ENCODE assay signal across 14 cellular contexts in the genomic region with DNA sequence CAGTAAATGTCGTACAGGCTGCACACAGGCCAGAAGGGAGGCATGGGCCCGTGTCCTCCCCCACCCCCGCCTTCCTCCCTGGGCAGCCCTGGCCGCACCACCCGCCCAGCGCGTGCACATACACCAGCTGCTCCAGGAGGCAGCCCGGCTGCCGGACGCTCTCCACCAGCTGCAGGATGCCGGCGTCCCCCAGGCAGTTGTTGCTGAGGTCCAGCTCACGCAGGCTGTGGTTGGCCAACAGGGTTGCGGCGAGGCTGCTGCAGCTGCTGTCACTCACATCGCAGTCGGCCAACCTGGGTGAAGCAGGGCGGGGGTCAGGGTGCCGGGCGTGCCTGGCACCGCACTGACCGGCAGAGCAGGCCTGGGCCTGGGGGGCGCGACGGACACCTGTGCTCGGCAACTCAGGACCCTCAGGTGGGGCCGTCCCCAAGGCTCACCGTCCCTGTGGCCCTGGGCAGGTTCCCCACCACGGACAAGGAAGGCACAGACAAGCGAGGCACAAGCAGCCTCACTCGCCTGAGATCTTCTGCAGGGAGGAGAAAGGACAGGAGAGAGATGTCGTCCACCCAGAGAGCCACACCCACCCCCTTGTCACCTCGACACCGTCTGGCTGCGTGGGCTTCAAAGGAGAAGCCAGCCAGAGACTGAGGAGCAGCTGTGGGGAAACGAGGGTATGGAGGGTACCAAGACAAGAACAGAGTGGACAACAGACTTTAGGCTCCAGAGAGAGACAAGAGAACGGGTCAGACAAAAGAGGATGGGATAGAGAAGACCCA. TPM values are rescaled to one million over a fixed set of nuclear protein-coding genes. Genes with fewer than 3 reads are reported as not detected.
DNase-seq lines count a peak whose midpoint lies in the region; ATAC-seq, FAIRE-seq and TF ChIP-seq lines count a peak whose summit lies in the region.
"Had no signal": no experiment of that assay in that cellular context is flagged by ENCODE, and none has a peak within 500 bp of the region (broad histone marks: within the 10 kb centered on the region; RNA-seq: fewer than 3 reads in every experiment).

No MANE protein-coding gene starts in this region.

- intact Hi-C loops in head of caudate nucleus (cut with DNase I): no loop called here

- H3K9me3 Mint-ChIP-seq in chondrocyte (ENCODE audit: low read depth): no peaks in the 10 kb centered on the region
- H3K9me3 Mint-ChIP-seq: activated CD4-positive, alpha-beta memory T cell treated with anti-CD3 and anti-CD28 coated beads for 36 hours; CD8-positive, alpha-beta T cell had no signal

- H3K4me3 Mint-ChIP-seq in chondrocyte (ENCODE audit: unreplicated experiment): no peak overlapping the region
- H3K4me3 Mint-ChIP-seq: activated CD4-positive, alpha-beta memory T cell treated with anti-CD3 and anti-CD28 coated beads for 36 hours; CD8-positive, alpha-beta T cell had no signal

- H3K27me3 Mint-ChIP-seq in chondrocyte (ENCODE audit: low read depth): no peaks in the 10 kb centered on the region
- H3K27me3 Mint-ChIP-seq: activated CD4-positive, alpha-beta memory T cell treated with anti-CD3 and anti-CD28 coated beads for 36 hours had no signal

- no peak overlapping the region for H3K27ac Mint-ChIP-seq in chondrocyte (ENCODE audit: unreplicated experiment)

- DNase-seq in GM12891 (ENCODE audit: insufficient read length, low spot score) (peak; percentile 12), SHP77 (lab: John Stamatoyannopoulos, UW) (peak; percentile 53 to 82), head of caudate nucleus (peak; percentile 36 to 96 (median 86)), putamen (ENCODE audit: low spot score) (peak; percentile 88), chondrocyte (ENCODE audit: low spot score) (no peak)
- DNase-seq: activated CD4-positive, alpha-beta memory T cell treated with anti-CD3 and anti-CD28 coated beads for 36 hours; activated gamma-delta T cell; CD8-positive, alpha-beta T cell; central memory CD4-positive, alpha-beta T cell; NCI-H345; OCI-M1; T-helper 2 cell had no signal

- ATAC-seq in GM21390 (IDR thresholded peaks at IDR 0.05; ENCODE audit: unreplicated experiment): no peak
- no peak for ATAC-seq in HG03571 (IDR thresholded peaks at IDR 0.05; ENCODE audit: unreplicated experiment)
- ATAC-seq: CD8-positive, alpha-beta T cell had no signal

- H3K4me1 Mint-ChIP-seq in chondrocyte (ENCODE audit: low read depth): peaks cover 3% of the 10 kb centered on the region

- TF ChIP-seq CTCF in chondrocyte (IDR thresholded peaks at IDR 0.05): no peak

- H3K36me3 Mint-ChIP-seq in chondrocyte (ENCODE audit: low read depth): peaks cover 30% of the 10 kb centered on the region

- FAIRE-seq in GM12891 (lab: Jason Lieb, UNC): no peak

- no peak for TF ChIP-seq POLR2A in GM12891 (IDR thresholded peaks at IDR 0.05; ENCODE audit: low read depth, low read length)

TF ChIP-seq in GM12891, 5 proteins besides CTCF, POLR2A, EP300 and RAD21:
- TF ChIP-seq PAX5 (IDR thresholded peaks at IDR 0.05; ENCODE audit: insufficient read depth, low read length, severe bottlenecking) (no peak), SPI1 (IDR thresholded peaks at IDR 0.05; ENCODE audit: low read depth, low read length) (no peak), POU2F2 (IDR thresholded peaks at IDR 0.05; ENCODE audit: low read depth, low read length) (no peak), POLR2AphosphoS5 (IDR thresholded peaks at IDR 0.05; ENCODE audit: low read depth, low read length) (no peak), TAF1 (IDR thresholded peaks at IDR 0.05; ENCODE audit: low read depth, low read length) (no peak)

RNA-seq across cellular contexts. Expression of a gene that starts 12.1 kb away (rescaled TPM):
- 81.8 TPM for polyA plus RNA-seq in GM12891 (2012; ENCODE audit: low read depth, missing spikeins)
- 146 to 166 TPM (median 161 TPM) in 3 replicates for total RNA-seq in chondrocyte

RNA-seq across cellular contexts. Expression of a gene that starts 40.4 kb away (rescaled TPM):
- 19.9 TPM for polyA plus RNA-seq in GM12891 (2012; ENCODE audit: low read depth, missing spikeins)
- total RNA-seq in chondrocyte: 65.1 to 77.7 TPM (median 68.0 TPM) in 3 replicates

RNA-seq across cellular contexts. Expression of a gene that starts 42.4 kb away (rescaled TPM):
- 0.49 TPM for polyA plus RNA-seq in GM12891 (2012; ENCODE audit: low read depth, missing spikeins)
- total RNA-seq in chondrocyte: 2.6 to 2.9 TPM (median 2.7 TPM) in 3 replicates

RNA-seq across cellular contexts. Expression of a gene that starts 44.9 kb away (rescaled TPM):
- polyA plus RNA-seq in GM12891 (2012; ENCODE audit: low read depth, missing spikeins): 7.6 TPM
- total RNA-seq in chondrocyte: 30.0 to 32.5 TPM (median 32.0 TPM) in 3 replicates

RNA-seq across cellular contexts. Expression of a gene that starts 53.1 kb away (rescaled TPM):
- polyA plus RNA-seq in GM12891 (2012; ENCODE audit: low read depth, missing spikeins): 30.5 TPM
- not detected in 3 replicates for total RNA-seq in chondrocyte
